Comparison of ENCODE assay signal across 25 cellular contexts in genomic region chr2:19577668-19578067, GRCh38.
DNase-seq lines count a peak whose midpoint lies in the region; ATAC-seq and TF ChIP-seq lines count a peak whose summit lies in the region.
"Had no signal": no experiment of that assay in that cellular context is flagged by ENCODE, and none has a peak within 500 bp of the region (broad histone marks: within the 10 kb centered on the region; RNA-seq: fewer than 3 reads in every experiment).

No MANE protein-coding gene starts in this region.

- in situ Hi-C loops in brain microvascular endothelial cell (cut with HindIII; ENCODE audit: low pct_ligation_motif_present, low sequenced_read_pairs), result no loop called here

- no peak overlapping the region for H3K27ac Mint-ChIP-seq in activated CD4-positive, alpha-beta memory T cell treated with anti-CD3 and anti-CD28 coated beads, Interleukin-2, amount 10 ng/mL, durations not matched to agents 7 days and 5 days
- H3K27ac Mint-ChIP-seq: activated CD4-positive, alpha-beta T cell treated with anti-CD3 and anti-CD28 coated beads for 36 hours; mesothelial cell of epicardium; natural killer cell had no signal

- POLR2A ChIA-PET in BJ (lab: Charles Lee), result interaction anchor here (0.6 kb wide), 2 partner anchors 31 to 217 kb away, joined by 3 to 4 read pairs; no protein-coding TSS in a partner anchor
- POLR2A ChIA-PET in activated CD4-positive, alpha-beta memory T cell treated with anti-CD3 and anti-CD28 coated beads, Interleukin-2, amount 10 ng/mL, durations not matched to agents 7 days and 5 days (lab: Charles Lee), result no interaction called here

- H3K27me3 Mint-ChIP-seq in activated CD4-positive, alpha-beta memory T cell treated with anti-CD3 and anti-CD28 coated beads, Interleukin-2, amount 10 ng/mL, durations not matched to agents 7 days and 5 days, result no peaks in the 10 kb centered on the region

- H3K36me3 ChIP-seq in BJ (ENCODE audit: control insufficient read depth, insufficient read depth, low read length) (no peaks in the 10 kb centered on the region), MG63 (no peaks in the 10 kb centered on the region), brain microvascular endothelial cell (replicated peaks) (no peaks in the 10 kb centered on the region), stomach (no peaks in the 10 kb centered on the region)
- H3K36me3 ChIP-seq: left ventricle myocardium inferior, upper lobe of right lung had no signal

- H3K4me3 ChIP-seq in BJ (ENCODE audit: low read depth, low read length) (no peak overlapping the region), MG63 (no peak overlapping the region), brain microvascular endothelial cell (ENCODE audit: low read depth, low read length) (no peak overlapping the region), stomach (no peak overlapping the region)
- H3K4me3 ChIP-seq: left ventricle myocardium inferior, smooth muscle cell, upper lobe of right lung had no signal

- no peaks in the 10 kb centered on the region for H3K36me3 Mint-ChIP-seq in activated CD4-positive, alpha-beta memory T cell treated with anti-CD3 and anti-CD28 coated beads, Interleukin-2, amount 10 ng/mL, durations not matched to agents 7 days and 5 days (ENCODE audit: low read depth)
- H3K36me3 Mint-ChIP-seq: mesothelial cell of epicardium, natural killer cell had no signal

- TF ChIP-seq POLR2A in stomach (IDR thresholded peaks at IDR 0.05), result no peak

- peaks cover 0 to 7% (median 0%) of the 10 kb centered on the region in 4 donors for H3K4me1 ChIP-seq in stomach

- ATAC-seq in HG03565 (IDR thresholded peaks at IDR 0.05; ENCODE audit: unreplicated experiment), result no peak
- ATAC-seq: activated CD4-positive, alpha-beta T cell treated with anti-CD3 and anti-CD28 coated beads for 36 hours; natural killer cell; upper lobe of right lung had no signal

- no peaks in the 10 kb centered on the region for H3K4me1 Mint-ChIP-seq in activated CD4-positive, alpha-beta memory T cell treated with anti-CD3 and anti-CD28 coated beads, Interleukin-2, amount 10 ng/mL, durations not matched to agents 7 days and 5 days
- H3K4me1 Mint-ChIP-seq: activated CD4-positive, alpha-beta T cell treated with anti-CD3 and anti-CD28 coated beads for 36 hours; natural killer cell had no signal

- no peaks in the 10 kb centered on the region for H3K9me3 Mint-ChIP-seq in activated CD4-positive, alpha-beta memory T cell treated with anti-CD3 and anti-CD28 coated beads, Interleukin-2, amount 10 ng/mL, durations not matched to agents 7 days and 5 days
- H3K9me3 Mint-ChIP-seq: mesothelial cell of epicardium had no signal

- H3K4me3 Mint-ChIP-seq in activated CD4-positive, alpha-beta memory T cell treated with anti-CD3 and anti-CD28 coated beads, Interleukin-2, amount 10 ng/mL, durations not matched to agents 7 days and 5 days, result no peak overlapping the region
- H3K4me3 Mint-ChIP-seq: activated CD4-positive, alpha-beta T cell treated with anti-CD3 and anti-CD28 coated beads for 36 hours; mesothelial cell of epicardium; natural killer cell had no signal

- 47 to 60% (median 56%) methylated on average over 3 of the region's 3 CpGs for WGBS in stomach, 5 donors

- TF ChIP-seq EP300 in stomach (IDR thresholded peaks at IDR 0.05), result no peak

- CTCF ChIA-PET in BJ (lab: Yijun Ruan, JAX), result no interaction called here
- CTCF ChIA-PET in activated CD4-positive, alpha-beta memory T cell treated with anti-CD3 and anti-CD28 coated beads, Interleukin-2, amount 10 ng/mL, durations not matched to agents 7 days and 5 days (lab: Charles Lee), result no interaction called here

- H3K27me3 ChIP-seq in BJ (ENCODE audit: control insufficient read depth, insufficient read depth, low read length) (no peaks in the 10 kb centered on the region), MG63 (no peaks in the 10 kb centered on the region), brain microvascular endothelial cell (replicated peaks) (no peaks in the 10 kb centered on the region), stomach (no peaks in the 10 kb centered on the region)
- H3K27me3 ChIP-seq: upper lobe of right lung had no signal

- TF ChIP-seq CTCF in BJ (IDR thresholded peaks at IDR 0.05; ENCODE audit: insufficient read depth, low read depth, low read length), result no peak
- no peak for TF ChIP-seq CTCF in brain microvascular endothelial cell (IDR thresholded peaks at IDR 0.05; ENCODE audit: low read depth, low read length, missing control alignments)
- no peak for TF ChIP-seq CTCF in stomach (IDR thresholded peaks at IDR 0.05)

- H3K27ac ChIP-seq in brain microvascular endothelial cell (no peak overlapping the region), stomach (no peak overlapping the region)
- H3K27ac ChIP-seq: C4-2B, left ventricle myocardium inferior, upper lobe of right lung had no signal

- DNase-seq in BJ (ENCODE audit: low read depth) (peak; percentile 19), MG63 (peak; percentile 10), brain microvascular endothelial cell (peak; percentile 18), iris pigment epithelial cell (ENCODE audit: low read depth) (peak; percentile 51), KG1 (lab: John Stamatoyannopoulos, UW) (no peak), stomach (no peak)
- no peak for DNase-seq in activated CD4-positive, alpha-beta memory T cell treated with anti-CD3 and anti-CD28 coated beads, Interleukin-2, amount 10 ng/mL, durations not matched to agents 7 days and 5 days
- DNase-seq: ACHN; activated CD4-positive, alpha-beta T cell treated with anti-CD3 and anti-CD28 coated beads for 36 hours; activated naive CD4-positive, alpha-beta T cell treated with Interleukin-2 at 50 U/mL for 16 hours; activated T-cell treated with anti-CD3 and anti-CD28 coated beads, Interleukin-2, amount 50 U/mL, for 48 hours; amniotic stem cell; Calu3; caudate nucleus; foreskin melanocyte; left ventricle myocardium inferior; natural killer cell; NCI-H1436 treated with DMSO at 0.1 percent for 48 hours; NCI-H524; T-helper 2 cell; upper lobe of right lung had no signal

- intact Hi-C loops in stomach (cut with DNase I; ENCODE audit: low total_unique reads), result no loop called here

- H3K9me3 ChIP-seq in MG63, result no peaks in the 10 kb centered on the region
- H3K9me3 ChIP-seq in stomach, result no peaks in the 10 kb centered on the region
- H3K9me3 ChIP-seq: left ventricle myocardium inferior, upper lobe of right lung had no signal

Comparison
In these comparisons a context has a peak if more than half of its experiments do, and no peak if none do; other contexts are left out.
1. DNase-seq: peak in BJ (single experiment), MG63 (single experiment), brain microvascular endothelial cell (single experiment) and iris pigment epithelial cell (single experiment); none in activated CD4-positive, alpha-beta memory T cell treated with anti-CD3 and anti-CD28 coated beads, Interleukin-2, amount 10 ng/mL, durations not matched to agents 7 days and 5 days (single experiment), KG1 (single experiment) and stomach (single experiment).